In the genomic region with DNA sequence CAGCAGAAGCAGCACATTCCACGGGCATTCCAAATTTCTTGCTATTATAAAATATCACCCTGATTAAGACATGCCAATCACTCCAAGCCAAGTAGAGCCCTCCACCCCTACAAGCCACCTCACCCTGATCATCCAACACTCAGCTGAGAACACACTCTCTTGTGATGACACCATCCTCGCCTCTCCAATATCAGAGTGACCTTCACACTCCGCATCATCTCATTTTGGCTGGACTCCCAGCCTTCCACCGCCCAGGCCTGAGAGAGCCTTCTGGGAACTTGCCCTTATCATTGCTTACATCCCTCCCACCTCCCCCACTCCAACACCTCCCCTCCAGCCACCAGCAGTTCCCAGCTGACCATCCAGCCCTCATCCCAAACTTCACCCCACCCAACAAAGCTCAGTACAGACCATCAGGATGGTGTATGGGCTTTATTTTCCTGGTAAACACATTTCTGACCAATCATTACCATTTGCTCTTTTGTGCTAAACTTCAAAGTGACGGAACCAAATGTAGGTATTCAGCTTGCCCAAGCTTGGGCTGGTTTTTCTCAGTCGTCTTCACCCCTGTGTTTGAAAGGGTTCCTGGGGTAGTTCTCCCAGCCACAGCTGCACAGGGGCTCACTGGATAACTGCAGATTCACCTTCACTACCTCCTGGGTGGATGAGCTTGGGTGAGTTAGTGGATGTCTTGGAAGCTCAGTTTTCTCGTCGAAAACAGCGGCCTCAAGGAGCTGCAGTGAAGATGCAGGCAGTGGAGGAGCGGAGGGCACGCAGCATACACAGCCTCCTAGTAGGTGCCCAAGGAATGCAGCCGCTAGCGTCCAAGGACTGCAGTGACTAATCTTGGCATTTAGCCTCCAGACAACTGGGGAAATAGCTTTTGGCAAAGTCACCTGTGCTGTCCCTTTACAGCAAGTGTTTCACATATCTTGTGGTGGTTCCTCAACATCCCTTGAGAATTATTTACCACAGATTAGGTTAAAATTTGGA, we compare ENCODE assay signal across 9 cellular contexts.
A peak's percentile ranks its signal among the peaks of the same experiment; 100 is the strongest.
DNase-seq lines count a peak whose midpoint lies in the region; ATAC-seq and TF ChIP-seq lines count a peak whose summit lies in the region.
"Had no signal": no experiment of that assay in that cellular context is flagged by ENCODE, and none has a peak within 500 bp of the region (broad histone marks: within the 10 kb centered on the region; RNA-seq: fewer than 3 reads in every experiment).

No MANE protein-coding gene starts in this region.

- TF ChIP-seq CTCF in gastroesophageal sphincter (IDR thresholded peaks at IDR 0.05) (no peak), GM20000 (IDR thresholded peaks at IDR 0.05; ENCODE audit: extremely low read depth, missing control alignments) (no peak), GM10266 (IDR thresholded peaks at IDR 0.05; ENCODE audit: control insufficient read depth, insufficient read depth, low read depth, missing control alignments) (no peak)

- H3K9me3 Mint-ChIP-seq in stimulated activated naive CD8-positive, alpha-beta T cell treated with anti-CD3 and anti-CD28 coated beads, Interleukin-15, amount 100 ng/mL, for 72 hours: no peaks in the 10 kb centered on the region

- no peak overlapping the region for H3K4me3 ChIP-seq in gastroesophageal sphincter

- H3K36me3 ChIP-seq in gastroesophageal sphincter: no peaks in the 10 kb centered on the region

- TF ChIP-seq EP300 in gastroesophageal sphincter (IDR thresholded peaks at IDR 0.05): no peak

- H3K4me1 Mint-ChIP-seq in stimulated activated naive CD8-positive, alpha-beta T cell treated with anti-CD3 and anti-CD28 coated beads, Interleukin-15, amount 100 ng/mL, for 72 hours: peaks cover 29% of the 10 kb centered on the region

- H3K27ac Mint-ChIP-seq in stimulated activated naive CD8-positive, alpha-beta T cell treated with anti-CD3 and anti-CD28 coated beads, Interleukin-15, amount 100 ng/mL, for 72 hours: no peak overlapping the region

- no peaks in the 10 kb centered on the region for H3K27me3 ChIP-seq in gastroesophageal sphincter

- H3K9me3 ChIP-seq in gastroesophageal sphincter: no peaks in the 10 kb centered on the region

- no peak overlapping the region for H3K4me3 Mint-ChIP-seq in stimulated activated naive CD8-positive, alpha-beta T cell treated with anti-CD3 and anti-CD28 coated beads, Interleukin-15, amount 100 ng/mL, for 72 hours

- H3K27me3 Mint-ChIP-seq in stimulated activated naive CD8-positive, alpha-beta T cell treated with anti-CD3 and anti-CD28 coated beads, Interleukin-15, amount 100 ng/mL, for 72 hours: no peaks in the 10 kb centered on the region

- peak; percentile 73 for DNase-seq in GM04503 (ENCODE audit: low read depth)
- DNase-seq in pulmonary artery endothelial cell (ENCODE audit: low read depth, low spot score): peak; percentile 68
- DNase-seq in GM20000 (ENCODE audit: low spot score): no peak
- no peak for DNase-seq in GM10266 (ENCODE audit: extremely low spot score)
- no peak for DNase-seq in stimulated activated naive CD8-positive, alpha-beta T cell treated with anti-CD3 and anti-CD28 coated beads, Interleukin-15, amount 100 ng/mL, for 72 hours
- DNase-seq: stimulated activated CD4-positive, alpha-beta T cell treated with anti-CD3 and anti-CD28 coated beads, Interleukin-2, amount 100 ng/mL, for 24 hours had no signal

- 29 to 62% methylated on average over 5 to 7 of the region's 13 CpGs for WGBS in gastroesophageal sphincter (ENCODE audit: low coverage in 1 of 2), 2 donors

- no peak for TF ChIP-seq POLR2A in gastroesophageal sphincter (IDR thresholded peaks at IDR 0.05)

- H3K4me1 ChIP-seq in gastroesophageal sphincter: peaks cover 0 to 42% (median 0%) of the 10 kb centered on the region in 3 donors

- ATAC-seq in SK-N-SH treated with all-trans-retinoic acid at 6 μM for 48 hours (peak; percentile 93), gastroesophageal sphincter (peak; percentile 60), HG02938 (IDR thresholded peaks at IDR 0.05; ENCODE audit: unreplicated experiment) (no peak)
- ATAC-seq in stimulated activated naive CD8-positive, alpha-beta T cell treated with anti-CD3 and anti-CD28 coated beads, Interleukin-15, amount 100 ng/mL, for 72 hours: no peak

- peak overlapping the region in 3 of 4 donors; percentile 0 to 44 (median 41) for H3K27ac ChIP-seq in gastroesophageal sphincter

TF ChIP-seq in SK-N-SH treated with all-trans-retinoic acid at 6 μM for 48 hours, 23 proteins besides CTCF, POLR2A, EP300 and RAD21:
- peak; percentile 15; the same call in 1 of the 2 replicates for TF ChIP-seq ISL1 (CRISPR knock-in tag; IDR thresholded peaks at IDR 0.05)
- TF ChIP-seq ZFP3 (CRISPR knock-in tag; IDR thresholded peaks at IDR 0.05): no peak

Comparison
In these comparisons a context has a peak if more than half of its experiments do, and no peak if none do; other contexts are left out.
1. DNase-seq: peak in GM04503 (single experiment) and pulmonary artery endothelial cell (single experiment); none in GM20000 (single experiment), GM10266 (single experiment) and stimulated activated naive CD8-positive, alpha-beta T cell treated with anti-CD3 and anti-CD28 coated beads, Interleukin-15, amount 100 ng/mL, for 72 hours (0 of 2).
2. ATAC-seq: peak in SK-N-SH treated with all-trans-retinoic acid at 6 μM for 48 hours (single experiment) and gastroesophageal sphincter (single experiment); none in HG02938 (single experiment) and stimulated activated naive CD8-positive, alpha-beta T cell treated with anti-CD3 and anti-CD28 coated beads, Interleukin-15, amount 100 ng/mL, for 72 hours (single experiment).